ENCODE assay signal across 1 cellular context in genomic region chr2:216871333-216871934, GRCh38.
TF ChIP-seq lines count a peak whose summit lies in the region.

No MANE protein-coding gene starts in this region.

TF ChIP-seq in HepG2, 621 proteins besides CTCF, POLR2A, EP300 and RAD21 (continued from another document):
- no peak for TF ChIP-seq ZFP62 (CRISPR knock-in tag; IDR thresholded peaks at IDR 0.05)
- TF ChIP-seq DRAP1 (CRISPR knock-in tag; IDR thresholded peaks at IDR 0.05): 0 out of 2 replicates have a peak, but pooled peaks have one; percentile 55
- peak; percentile 76; the same call in 1 of the 2 replicates for TF ChIP-seq ZNF232 (CRISPR knock-in tag; IDR thresholded peaks at IDR 0.05; ENCODE audit: borderline replicate concordance)
- no peak for TF ChIP-seq XBP1 (CRISPR knock-in tag; IDR thresholded peaks at IDR 0.05)
- peak; percentile 97 for TF ChIP-seq ARNTL (CRISPR knock-in tag; IDR thresholded peaks at IDR 0.05)
- TF ChIP-seq U2AF2 (IDR thresholded peaks at IDR 0.05; ENCODE audit: low read depth, low read length): no peak
- TF ChIP-seq ZNF713 (CRISPR knock-in tag; IDR thresholded peaks at IDR 0.05): no peak
- TF ChIP-seq FOXM1 (CRISPR knock-in tag; IDR thresholded peaks at IDR 0.05): no peak
- TF ChIP-seq ZNF180 (CRISPR knock-in tag; IDR thresholded peaks at IDR 0.05; ENCODE audit: borderline replicate concordance, low read depth): no peak
- peak; percentile 37; the same call in 1 of the 2 replicates for TF ChIP-seq ARID4A (CRISPR knock-in tag; IDR thresholded peaks at IDR 0.05; ENCODE audit: borderline replicate concordance)
- peak; percentile 93; the same call in 1 of the 2 replicates for TF ChIP-seq ZNF556 (CRISPR knock-in tag; IDR thresholded peaks at IDR 0.05; ENCODE audit: borderline replicate concordance)
- TF ChIP-seq ZBTB42 (CRISPR knock-in tag; IDR thresholded peaks at IDR 0.05): no peak
- 0 out of 2 replicates have a peak, but pooled peaks have one; percentile 36 for TF ChIP-seq CBX5 (CRISPR knock-in tag; IDR thresholded peaks at IDR 0.05; ENCODE audit: borderline replicate concordance)
- peak; percentile 35; the same call in 1 of the 2 replicates for TF ChIP-seq TRIM24 (CRISPR knock-in tag; IDR thresholded peaks at IDR 0.05)
- peak in 1 of 2 experiments; percentile 52; a peak in 1 of 4 replicates for TF ChIP-seq NR2F1 (CRISPR knock-in tag; IDR thresholded peaks at IDR 0.05)
- no peak for TF ChIP-seq MXI1 (IDR thresholded peaks at IDR 0.05; ENCODE audit: borderline replicate concordance, low read depth, low read length)
- TF ChIP-seq ZNF12 (CRISPR knock-in tag; IDR thresholded peaks at IDR 0.05): peak; percentile 78; the same call in 1 of the 2 replicates
- TF ChIP-seq NONO (IDR thresholded peaks at IDR 0.05): no peak
- 0 out of 2 replicates have a peak, but pooled peaks have one; percentile 23 for TF ChIP-seq NONO (CRISPR knock-in tag; conservative IDR thresholded peaks at IDR 0.05)
- TF ChIP-seq MLX (CRISPR knock-in tag; IDR thresholded peaks at IDR 0.05): peak; percentile 51
- TF ChIP-seq SRSF4 (IDR thresholded peaks at IDR 0.05; ENCODE audit: low read depth, low read length, poor library complexity, severe bottlenecking): no peak
- peak; percentile 98 for TF ChIP-seq ELF3 (CRISPR knock-in tag; IDR thresholded peaks at IDR 0.05)
- no peak for TF ChIP-seq ZC3H13 (CRISPR knock-in tag; IDR thresholded peaks at IDR 0.05)
- peak; percentile 81 for TF ChIP-seq TBX2 (CRISPR knock-in tag; IDR thresholded peaks at IDR 0.05; ENCODE audit: borderline replicate concordance)
- TF ChIP-seq ZNF20 (CRISPR knock-in tag; IDR thresholded peaks at IDR 0.05): no peak
- peak; percentile 88 for TF ChIP-seq POGZ (CRISPR knock-in tag; IDR thresholded peaks at IDR 0.05)
- TF ChIP-seq ASH2L (IDR thresholded peaks at IDR 0.05; ENCODE audit: insufficient read length, low read depth, low read length): peak; percentile 78
- no peak for TF ChIP-seq NRL (CRISPR knock-in tag; IDR thresholded peaks at IDR 0.05; ENCODE audit: borderline replicate concordance)
- peak; percentile 58; the same call in 1 of the 2 replicates for TF ChIP-seq TBX3 (IDR thresholded peaks at IDR 0.05; ENCODE audit: borderline replicate concordance)
- TF ChIP-seq ZIK1 (CRISPR knock-in tag; IDR thresholded peaks at IDR 0.05; ENCODE audit: borderline replicate concordance, low read depth): peak; percentile 36; the same call in 1 of the 2 replicates
- no peak for TF ChIP-seq MTERF4 (CRISPR knock-in tag; IDR thresholded peaks at IDR 0.05)
- TF ChIP-seq ZNF331 (CRISPR knock-in tag; IDR thresholded peaks at IDR 0.05): peak; percentile 88; the same call in 1 of the 2 replicates
- peak; percentile 30; the same call in 1 of the 2 replicates for TF ChIP-seq ZNF674 (CRISPR knock-in tag; IDR thresholded peaks at IDR 0.05; ENCODE audit: low read depth)
- no peak for TF ChIP-seq TOE1 (CRISPR knock-in tag; IDR thresholded peaks at IDR 0.05)
- no peak for TF ChIP-seq GABPA (IDR thresholded peaks at IDR 0.05; ENCODE audit: low read depth, low read length)
- no peak; the same call in none of the 2 replicates for TF ChIP-seq GABPA (CRISPR knock-in tag; IDR thresholded peaks at IDR 0.05; ENCODE audit: low read depth)
- TF ChIP-seq ZNF746 (CRISPR knock-in tag; IDR thresholded peaks at IDR 0.05): no peak
- TF ChIP-seq PITX1 (CRISPR knock-in tag; IDR thresholded peaks at IDR 0.05): no peak
- TF ChIP-seq HOXA3 (CRISPR knock-in tag; IDR thresholded peaks at IDR 0.05): peak; percentile 73
TF ChIP-seq in HepG2: peak in this region for 180.
